Comparison of ENCODE assay signal across 8 cellular contexts in genomic region chr12:117836999-117837736, GRCh38.
DNase-seq lines count a peak whose midpoint lies in the region; ATAC-seq and TF ChIP-seq lines count a peak whose summit lies in the region.

No MANE protein-coding gene starts in this region.

- peaks cover 35% of the 10 kb centered on the region for H3K27me3 ChIP-seq in BE2C

- H3K4me3 ChIP-seq in BE2C (ENCODE audit: low read depth, low read length) (no peak overlapping the region), skeletal muscle cell (ENCODE audit: low read depth, low read length) (no peak overlapping the region)

- TF ChIP-seq CTCF in BE2C (IDR thresholded peaks at IDR 0.05; ENCODE audit: low read depth, low read length): peak; percentile 98

- H3K36me3 ChIP-seq in BE2C: no peaks in the 10 kb centered on the region

- peak; percentile 53 for ATAC-seq in GM19467 (IDR thresholded peaks at IDR 0.05; ENCODE audit: unreplicated experiment)

- no peaks in the 10 kb centered on the region for H3K4me1 ChIP-seq in BE2C

- H3K9me3 ChIP-seq in BE2C: no peaks in the 10 kb centered on the region

- DNase-seq in BE2C: peak; percentile 72
- peak; percentile 79 for DNase-seq in NAMALWA (ENCODE audit: low spot score)
- DNase-seq in T1000 (lab: John Stamatoyannopoulos, UW): peak; percentile 72
- peak; percentile 88 for DNase-seq in astrocyte of the hippocampus (ENCODE audit: low read depth, low spot score)
- DNase-seq in hypothalamus (lab: John Stamatoyannopoulos, UW): peak in 48 of 51 donors; percentile 18 to 95 (median 64)
- peak; percentile 25 for DNase-seq in skeletal muscle cell (ENCODE audit: low read depth)
- no peak for DNase-seq in NCI-H1048 (lab: John Stamatoyannopoulos, UW)
